ENCODE assay signal across 18 cellular contexts in the genomic region with DNA sequence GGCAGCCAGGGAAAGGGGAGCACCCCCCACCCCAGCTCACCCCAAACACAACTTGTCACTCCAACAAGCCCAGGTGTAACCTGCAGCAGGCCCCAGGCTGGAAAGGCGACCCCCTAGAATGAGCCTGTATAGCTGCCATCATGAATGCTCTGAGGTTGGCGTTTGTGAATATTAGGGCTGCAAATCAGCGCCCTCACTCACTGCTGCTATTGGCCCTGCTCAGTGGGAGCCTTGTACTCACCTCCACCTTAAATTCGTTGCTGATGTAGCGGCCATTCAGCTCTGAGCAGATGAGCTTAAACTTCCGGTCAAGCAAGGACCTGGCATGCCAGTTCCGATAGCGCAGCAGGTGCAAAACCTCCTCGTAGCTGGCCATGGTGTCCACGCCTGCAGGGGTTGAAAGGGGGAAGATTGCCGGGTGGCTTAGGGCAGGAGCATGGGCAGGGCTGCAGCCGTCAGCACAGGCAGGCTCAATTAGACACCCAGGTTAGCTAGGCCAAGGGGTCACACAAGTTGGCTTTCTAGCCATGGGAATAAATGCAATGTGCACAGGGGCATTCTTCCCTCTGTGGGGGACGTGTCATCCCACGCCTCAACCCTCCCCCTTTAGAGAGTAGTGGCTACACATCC.
A peak's percentile ranks its signal among the peaks of the same experiment; 100 is the strongest.
DNase-seq lines count a peak whose midpoint lies in the region; ATAC-seq and TF ChIP-seq lines count a peak whose summit lies in the region.
"Had no signal": no experiment of that assay in that cellular context is flagged by ENCODE, and none has a peak within 500 bp of the region (broad histone marks: within the 10 kb centered on the region; RNA-seq: fewer than 3 reads in every experiment).

No MANE protein-coding gene starts in this region.

- H3K27me3 ChIP-seq in neuronal stem cell (ENCODE audit: control insufficient read depth in 3 of 3, insufficient read depth in 3 of 3, low read depth in 1 of 3, low read length in 3 of 3): no peaks in the 10 kb centered on the region

- peak overlapping the region; percentile 80 for H3K27ac Mint-ChIP-seq in activated naive CD8-positive, alpha-beta T cell
- H3K27ac Mint-ChIP-seq in activated naive CD8-positive, alpha-beta T cell treated with anti-CD3 and anti-CD28 coated beads, Interleukin-2, amount 50 U/mL, for 24 hours: no peak overlapping the region
- peak overlapping the region; percentile 75 for H3K27ac Mint-ChIP-seq in activated T-helper 17 cell treated with anti-CD3 and anti-CD28 coated beads, Interleukin-2, amount 50 U/mL, for 72 hours

- H4K91ac ChIP-seq in neuronal stem cell (ENCODE audit: low read depth, low read length, poor library complexity): no peak overlapping the region

- H3K9ac ChIP-seq in neuronal stem cell (ENCODE audit: low read depth, low read length, poor library complexity): no peak overlapping the region

- no CpG with 5 or more reads among the region's 14 CpGs for WGBS in neuronal stem cell (ENCODE audit: extremely low coverage in 2 of 2, insufficient read length in 2 of 2, insufficient replicate concordance in 1 of 2), 2 donors

- peaks cover 5% of the 10 kb centered on the region for H3K79me1 ChIP-seq in neuronal stem cell (ENCODE audit: low read depth, low read length)

- no peaks in the 10 kb centered on the region for H3K27me3 Mint-ChIP-seq in activated naive CD8-positive, alpha-beta T cell
- H3K27me3 Mint-ChIP-seq in activated naive CD8-positive, alpha-beta T cell treated with anti-CD3 and anti-CD28 coated beads, Interleukin-2, amount 50 U/mL, for 24 hours: no peaks in the 10 kb centered on the region
- no peaks in the 10 kb centered on the region for H3K27me3 Mint-ChIP-seq in activated T-helper 17 cell treated with anti-CD3 and anti-CD28 coated beads, Interleukin-2, amount 50 U/mL, for 72 hours

- H3K36me3 Mint-ChIP-seq in activated naive CD8-positive, alpha-beta T cell: peaks cover 7% of the 10 kb centered on the region
- peaks cover 50% of the 10 kb centered on the region for H3K36me3 Mint-ChIP-seq in activated naive CD8-positive, alpha-beta T cell treated with anti-CD3 and anti-CD28 coated beads, Interleukin-2, amount 50 U/mL, for 24 hours (ENCODE audit: low read depth)
- peaks cover 91% of the 10 kb centered on the region for H3K36me3 Mint-ChIP-seq in activated T-helper 17 cell treated with anti-CD3 and anti-CD28 coated beads, Interleukin-2, amount 50 U/mL, for 72 hours (ENCODE audit: low read depth)

- H3K4me2 ChIP-seq in neuronal stem cell (ENCODE audit: insufficient read depth, low read length, poor library complexity, severe bottlenecking): no peak overlapping the region

- H3K4me3 ChIP-seq in GM12865 (ENCODE audit: low read depth, low read length): no peak overlapping the region
- no peak overlapping the region for H3K4me3 ChIP-seq in neuronal stem cell (ENCODE audit: low read length in 2 of 2)
- H3K4me3 ChIP-seq: lower lobe of right lung had no signal

- H2BK15ac ChIP-seq in neuronal stem cell (ENCODE audit: low read length): no peak overlapping the region

- H2AFZ ChIP-seq in neuronal stem cell (ENCODE audit: low read length): no peak overlapping the region

- no peak for TF ChIP-seq CTCF in GM12865 (IDR thresholded peaks at IDR 0.05; ENCODE audit: insufficient read depth, low read depth, low read length, missing control alignments)

- H4K8ac ChIP-seq in neuronal stem cell (ENCODE audit: low read depth, low read length): no peak overlapping the region

- no peak overlapping the region for H2BK120ac ChIP-seq in neuronal stem cell (ENCODE audit: low read depth, low read length)

- no peak overlapping the region for H2BK12ac ChIP-seq in neuronal stem cell (ENCODE audit: low read length)

- H3K4me1 ChIP-seq in neuronal stem cell (ENCODE audit: control insufficient read depth in 2 of 2, insufficient read depth in 1 of 2, low read depth in 1 of 2, low read length in 2 of 2): peaks cover 0 to 5% of the 10 kb centered on the region in 2 donors

- no peak overlapping the region for H2BK5ac ChIP-seq in neuronal stem cell (ENCODE audit: low read length)

- peaks cover 74 to 99% of the 10 kb centered on the region in 2 donors for H3K36me3 ChIP-seq in neuronal stem cell (replicated peaks in 1 of 2; ENCODE audit: control insufficient read depth in 2 of 2, insufficient read depth in 2 of 2, low read length in 2 of 2)

- H3K14ac ChIP-seq in neuronal stem cell (ENCODE audit: low read length): no peak overlapping the region

- no peaks in the 10 kb centered on the region for H3K9me3 Mint-ChIP-seq in activated naive CD8-positive, alpha-beta T cell (ENCODE audit: low read depth)
- no peaks in the 10 kb centered on the region for H3K9me3 Mint-ChIP-seq in activated naive CD8-positive, alpha-beta T cell treated with anti-CD3 and anti-CD28 coated beads, Interleukin-2, amount 50 U/mL, for 24 hours
- H3K9me3 Mint-ChIP-seq in activated T-helper 17 cell treated with anti-CD3 and anti-CD28 coated beads, Interleukin-2, amount 50 U/mL, for 72 hours: no peaks in the 10 kb centered on the region

- H3K4ac ChIP-seq in neuronal stem cell (ENCODE audit: low read length): no peak overlapping the region

- H3K23ac ChIP-seq in neuronal stem cell (ENCODE audit: low read depth, low read length, poor library complexity): peak overlapping the region; percentile 45

- H2AK5ac ChIP-seq in neuronal stem cell (ENCODE audit: low read depth, low read length): no peak overlapping the region

- ATAC-seq in activated naive CD8-positive, alpha-beta T cell treated with anti-CD3 and anti-CD28 coated beads, Interleukin-2, amount 50 U/mL, for 24 hours: no peak
- ATAC-seq in activated T-helper 17 cell treated with anti-CD3 and anti-CD28 coated beads, Interleukin-2, amount 50 U/mL, for 72 hours (replicated peaks): no peak
- ATAC-seq in GM21619 (IDR thresholded peaks at IDR 0.05; ENCODE audit: unreplicated experiment): no peak
- ATAC-seq: lower lobe of right lung had no signal

- no peak overlapping the region for H3K27ac ChIP-seq in neuronal stem cell (replicated peaks; ENCODE audit: low read length)
- H3K27ac ChIP-seq: lower lobe of right lung had no signal

- H3K9me3 ChIP-seq in neuronal stem cell (replicated peaks in 1 of 2; ENCODE audit: control insufficient read depth in 2 of 2, insufficient read depth in 1 of 2, low read depth in 1 of 2, low read length in 2 of 2): peaks cover 0 to 9% of the 10 kb centered on the region in 2 donors
- H3K9me3 ChIP-seq: lower lobe of right lung had no signal

- H3K4me1 Mint-ChIP-seq in activated naive CD8-positive, alpha-beta T cell (ENCODE audit: low read depth): peaks cover 51% of the 10 kb centered on the region
- peaks cover 41% of the 10 kb centered on the region for H3K4me1 Mint-ChIP-seq in activated naive CD8-positive, alpha-beta T cell treated with anti-CD3 and anti-CD28 coated beads, Interleukin-2, amount 50 U/mL, for 24 hours
- H3K4me1 Mint-ChIP-seq in activated T-helper 17 cell treated with anti-CD3 and anti-CD28 coated beads, Interleukin-2, amount 50 U/mL, for 72 hours: peaks cover 28% of the 10 kb centered on the region

- no peak overlapping the region for H3K18ac ChIP-seq in neuronal stem cell (ENCODE audit: low read length)

- no peak overlapping the region for H3K4me3 Mint-ChIP-seq in activated naive CD8-positive, alpha-beta T cell
- no peak overlapping the region for H3K4me3 Mint-ChIP-seq in activated naive CD8-positive, alpha-beta T cell treated with anti-CD3 and anti-CD28 coated beads, Interleukin-2, amount 50 U/mL, for 24 hours
- H3K4me3 Mint-ChIP-seq in activated T-helper 17 cell treated with anti-CD3 and anti-CD28 coated beads, Interleukin-2, amount 50 U/mL, for 72 hours: no peak overlapping the region

- no peak for DNase-seq in activated naive CD8-positive, alpha-beta T cell treated with anti-CD3 and anti-CD28 coated beads, Interleukin-2, amount 50 U/mL, for 24 hours
- DNase-seq in GM12865 (ENCODE audit: low read depth) (peak; percentile 15), neuronal stem cell (ENCODE audit: low spot score) (no peak), GM19238 (ENCODE audit: insufficient read length, low spot score) (no peak), RPMI8226 (no peak)
- DNase-seq: activated CD4-positive, CD25-positive, alpha-beta regulatory T cell; activated T-cell treated with anti-CD3 and anti-CD28 coated beads for 4 hours; caudate nucleus; effector memory CD4-positive, alpha-beta T cell; head of caudate nucleus; lower lobe of right lung; NCI-H1105; NCI-H2171; NCI-H526 treated with DMSO at 0.1 percent for 48 hours; SIG-M5 had no signal
